In the genomic region with DNA sequence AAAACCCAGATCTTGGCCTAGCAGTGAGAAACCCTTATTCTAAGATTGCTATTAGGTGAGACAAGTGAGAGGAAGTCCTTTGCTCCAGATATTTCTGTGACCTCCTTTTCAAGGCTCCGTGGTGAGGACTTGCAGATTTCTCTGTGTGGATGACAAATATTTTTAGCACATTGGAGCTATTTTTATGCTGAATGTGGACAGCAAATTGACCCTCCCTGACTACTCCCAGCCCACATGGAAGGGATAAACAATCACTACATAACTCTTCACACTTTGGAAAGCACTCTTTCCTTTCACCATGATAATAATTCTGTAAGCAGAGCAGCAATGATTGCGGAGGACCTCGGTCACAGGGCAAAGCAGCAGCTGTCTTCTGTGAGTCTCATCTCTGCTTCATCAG, we compare ENCODE assay signal across 21 cellular contexts.
DNase-seq lines count a peak whose midpoint lies in the region; ATAC-seq and TF ChIP-seq lines count a peak whose summit lies in the region.
"Had no signal": no experiment of that assay in that cellular context is flagged by ENCODE, and none has a peak within 500 bp of the region (broad histone marks: within the 10 kb centered on the region; RNA-seq: fewer than 3 reads in every experiment).

No MANE protein-coding gene starts in this region.

- H2AFZ ChIP-seq in GM23338, result peak overlapping the region; percentile 28; the same call in 1 of the 2 replicates

- ATAC-seq in GM23338 (no peak), left ventricle myocardium superior (peak; percentile 41), psoas muscle (peak in 3 of 4 donors; percentile 27 to 45 (median 41)), GM21619 (IDR thresholded peaks at IDR 0.05; ENCODE audit: unreplicated experiment) (no peak), GM21737 (IDR thresholded peaks at IDR 0.05; ENCODE audit: unreplicated experiment) (no peak)
- ATAC-seq: activated CD4-positive, alpha-beta T cell treated with anti-CD3 and anti-CD28 coated beads for 36 hours; activated T-cell treated with anti-CD3 and anti-CD28 coated beads, Interleukin-2, amount 50 U/mL, for 72 hours; mucosa of descending colon; upper lobe of right lung had no signal

- no peak for TF ChIP-seq CTCF in GM23338 (conservative IDR thresholded peaks at IDR 0.05; ENCODE audit: low read depth in 2 of 2)
- TF ChIP-seq CTCF in psoas muscle (IDR thresholded peaks at IDR 0.05), result no peak
- no peak for TF ChIP-seq CTCF in thyroid gland (IDR thresholded peaks at IDR 0.05)

- no peak overlapping the region for H3K27ac Mint-ChIP-seq in GM23338
- H3K27ac Mint-ChIP-seq: activated CD4-positive, alpha-beta T cell treated with anti-CD3 and anti-CD28 coated beads for 36 hours; activated T-cell treated with anti-CD3 and anti-CD28 coated beads, Interleukin-2, amount 50 U/mL, for 72 hours had no signal

- no peaks in the 10 kb centered on the region for H3F3A ChIP-seq in GM23338 (replicated peaks; ENCODE audit: low read depth)

- H3K4me1 ChIP-seq in GM23338 (ENCODE audit: insufficient read depth) (peaks cover 12% of the 10 kb centered on the region; the same call in 1 of the 2 replicates), psoas muscle (peaks cover 34% of the 10 kb centered on the region), thyroid gland (peaks cover 0 to 18% of the 10 kb centered on the region in 2 donors)

- H3K27ac ChIP-seq in GM23338 (ENCODE audit: low read depth), result no peak overlapping the region
- peak overlapping the region; percentile 59 for H3K27ac ChIP-seq in psoas muscle
- H3K27ac ChIP-seq in thyroid gland, result no peak overlapping the region
- H3K27ac ChIP-seq: BLaER1, upper lobe of right lung had no signal

- H3K36me3 ChIP-seq in GM23338 (ENCODE audit: insufficient read depth) (no peaks in the 10 kb centered on the region), psoas muscle (ENCODE audit: insufficient read depth in 1 of 2, low read depth in 1 of 2) (no peaks in the 10 kb centered on the region), thyroid gland (no peaks in the 10 kb centered on the region)
- H3K36me3 ChIP-seq: BLaER1, upper lobe of right lung had no signal

- WGBS in psoas muscle, 3 donors, result 16 to 25% (median 20%) methylated on average over 3 of the region's 3 CpGs
- 73 to 74% methylated on average over 3 of the region's 3 CpGs for whole genome bisulfite sequencing in thyroid gland, 2 donors

- intact Hi-C loops in left ventricle myocardium superior (cut with micrococcal nuclease) (no loop called here), psoas muscle (cut with DNase I) (no loop called here), thyroid gland (cut with DNase I) (no loop called here)

- H3K9me3 ChIP-seq in psoas muscle (no peaks in the 10 kb centered on the region), thyroid gland (no peaks in the 10 kb centered on the region)
- H3K9me3 ChIP-seq: BLaER1, mucosa of descending colon, upper lobe of right lung had no signal

- no peaks in the 10 kb centered on the region for H3K9me2 ChIP-seq in GM23338 (ENCODE audit: insufficient read depth)

- peaks cover 1% of the 10 kb centered on the region for H3K27me3 Mint-ChIP-seq in GM23338 (ENCODE audit: insufficient read depth, low read depth, poor library complexity)

- H3K4me1 Mint-ChIP-seq in GM23338, result peaks cover 30% of the 10 kb centered on the region

- no peaks in the 10 kb centered on the region for H3K36me3 Mint-ChIP-seq in GM23338 (ENCODE audit: low read depth)

- TF ChIP-seq POLR2A in thyroid gland (IDR thresholded peaks at IDR 0.05), result no peak

- no peak for DNase-seq in GM23338 (ENCODE audit: low spot score)
- peak; percentile 47 for DNase-seq in cerebellum (ENCODE audit: low spot score)
- DNase-seq in left ventricle myocardium superior, result no peak
- no peak for DNase-seq in psoas muscle
- DNase-seq in activated CD8-positive, alpha-beta memory T cell treated with anti-CD3 and anti-CD28 coated beads for 24 hours, result no peak
- DNase-seq in thyroid gland, result no peak
- DNase-seq: activated CD4-positive, alpha-beta T cell treated with anti-CD3 and anti-CD28 coated beads for 36 hours; activated naive CD4-positive, alpha-beta T cell treated with Interleukin-2 at 50 U/mL for 16 hours; activated T-cell treated with anti-CD3 and anti-CD28 coated beads, Interleukin-2, amount 50 U/mL, for 72 hours; amniotic stem cell; COR-L47; DMS79; mucosa of descending colon; NCI-H187; NCI-H524 treated with DMSO at 0.1 percent for 48 hours; posterior cingulate gyrus; upper lobe of right lung had no signal

- H3K4me2 ChIP-seq in GM23338, result no peak overlapping the region
- H3K4me2 ChIP-seq: BLaER1 had no signal

- H3K4me3 Mint-ChIP-seq in GM23338, result no peak overlapping the region
- H3K4me3 Mint-ChIP-seq: activated CD4-positive, alpha-beta T cell treated with anti-CD3 and anti-CD28 coated beads for 36 hours; activated T-cell treated with anti-CD3 and anti-CD28 coated beads, Interleukin-2, amount 50 U/mL, for 72 hours; neural crest cell had no signal

- H3K9me3 Mint-ChIP-seq in GM23338, result no peaks in the 10 kb centered on the region; the same call in 2 of the 3 replicates
- H3K9me3 Mint-ChIP-seq: activated T-cell treated with anti-CD3 and anti-CD28 coated beads, Interleukin-2, amount 50 U/mL, for 72 hours; neural crest cell had no signal

- H3K4me3 ChIP-seq in GM23338 (no peak overlapping the region), psoas muscle (peak overlapping the region; percentile 17), thyroid gland (replicated peaks in 1 of 3) (no peak overlapping the region)
- H3K4me3 ChIP-seq: BLaER1, mucosa of descending colon, upper lobe of right lung had no signal

- H3K27me3 ChIP-seq in GM23338 (ENCODE audit: insufficient read depth) (no peaks in the 10 kb centered on the region), psoas muscle (ENCODE audit: insufficient read depth in 3 of 3, low read length in 2 of 3) (no peaks in the 10 kb centered on the region), thyroid gland (no peaks in the 10 kb centered on the region)
- H3K27me3 ChIP-seq: BLaER1, upper lobe of right lung had no signal

- no peaks in the 10 kb centered on the region for H4K20me1 ChIP-seq in GM23338 (replicated peaks; ENCODE audit: insufficient read depth)
- H4K20me1 ChIP-seq: BLaER1 had no signal

- no peaks in the 10 kb centered on the region for H3K79me2 ChIP-seq in GM23338 (replicated peaks; ENCODE audit: insufficient read depth)

TF ChIP-seq in GM23338, 12 proteins besides CTCF, POLR2A, EP300 and RAD21:
- no peak for TF ChIP-seq EZH2phosphoT487 (IDR thresholded peaks at IDR 0.05; ENCODE audit: unreplicated experiment)
- no peak for TF ChIP-seq JUNB (IDR thresholded peaks at IDR 0.05; ENCODE audit: unreplicated experiment)
- TF ChIP-seq EZH2 (IDR thresholded peaks at IDR 0.05; ENCODE audit: low read depth, unreplicated experiment), result no peak
- TF ChIP-seq CREB1 (CRISPR knock-in tag; IDR thresholded peaks at IDR 0.05; ENCODE audit: low read depth), result no peak
- TF ChIP-seq, protein P1, sequence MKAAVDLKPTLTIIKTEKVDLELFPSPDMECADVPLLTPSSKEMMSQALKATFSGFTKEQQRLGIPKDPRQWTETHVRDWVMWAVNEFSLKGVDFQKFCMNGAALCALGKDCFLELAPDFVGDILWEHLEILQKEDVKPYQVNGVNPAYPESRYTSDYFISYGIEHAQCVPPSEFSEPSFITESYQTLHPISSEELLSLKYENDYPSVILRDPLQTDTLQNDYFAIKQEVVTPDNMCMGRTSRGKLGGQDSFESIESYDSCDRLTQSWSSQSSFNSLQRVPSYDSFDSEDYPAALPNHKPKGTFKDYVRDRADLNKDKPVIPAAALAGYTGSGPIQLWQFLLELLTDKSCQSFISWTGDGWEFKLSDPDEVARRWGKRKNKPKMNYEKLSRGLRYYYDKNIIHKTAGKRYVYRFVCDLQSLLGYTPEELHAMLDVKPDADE (IDR thresholded peaks at IDR 0.05), result no peak
- TF ChIP-seq POLR2AphosphoS5 (IDR thresholded peaks at IDR 0.05; ENCODE audit: low read depth), result no peak
- no peak for TF ChIP-seq ZNF114 (CRISPR knock-in tag; IDR thresholded peaks at IDR 0.05)
TF ChIP-seq in GM23338: peak in this region for 0.

Comparison
In these comparisons a context has a peak if more than half of its experiments do, and no peak if none do; other contexts are left out.
1. ATAC-seq: peak in left ventricle myocardium superior (single experiment) and psoas muscle (3 of 4); none in GM23338 (single experiment), GM21619 (single experiment) and GM21737 (single experiment).